ENCODE assay signal across 22 cellular contexts in genomic region chr2:149924549-149925213, GRCh38.
DNase-seq lines count a peak whose midpoint lies in the region; ATAC-seq, FAIRE-seq and TF ChIP-seq lines count a peak whose summit lies in the region.
"Had no signal": no experiment of that assay in that cellular context is flagged by ENCODE, and none has a peak within 500 bp of the region (broad histone marks: within the 10 kb centered on the region; RNA-seq: fewer than 3 reads in every experiment).

No MANE protein-coding gene starts in this region.

- DNase-seq in A549 (ENCODE audit: low read depth in 1 of 2, low spot score in 1 of 2) (peak in 1 of 2 experiments; percentile 10), GM23248 (peak; percentile 36), PC-9 (no peak), epithelial cell of proximal tubule (ENCODE audit: low read depth) (peak; percentile 12), HAP-1 (ENCODE audit: low spot score in 2 of 2) (no peak), HuH-7 (ENCODE audit: low spot score) (no peak), SW480 (ENCODE audit: low spot score) (no peak), SIG-M5 (lab: John Stamatoyannopoulos, UW) (no peak)
- DNase-seq: 8988T; CD8-positive, alpha-beta memory T cell; DND-41; KG1; NCI-H1048; NCI-H146; NCI-H2081 treated with DMSO at 0.1 percent for 48 hours; NCI-H2227 treated with DMSO at 0.1 percent for 48 hours; NCI-H524; Peyer's patch; SHP77 had no signal

- H3F3A ChIP-seq in GM23248 (ENCODE audit: insufficient read depth): peaks cover 12% of the 10 kb centered on the region
- H3F3A ChIP-seq in PC-9 (ENCODE audit: insufficient read depth, low read depth): no peaks in the 10 kb centered on the region

- no peaks in the 10 kb centered on the region for H3K27me3 ChIP-seq in GM23248 (replicated peaks; ENCODE audit: insufficient read depth)
- H3K27me3 ChIP-seq in PC-9 (ENCODE audit: insufficient read depth, low read depth): no peaks in the 10 kb centered on the region
- no peaks in the 10 kb centered on the region for H3K27me3 ChIP-seq in HAP-1 (ENCODE audit: low read depth)
- H3K27me3 ChIP-seq: BLaER1 treated with 17β-estradiol and CSF1 and Interleukin-3, amounts not matched to agents 10 nM and 100 nM; Peyer's patch had no signal

- FAIRE-seq in A549 (lab: Jason Lieb, UNC): no peak
- FAIRE-seq: H1 had no signal

- no peak for TF ChIP-seq POLR2A in A549 (IDR thresholded peaks at IDR 0.05; ENCODE audit: low read length)

- POLR2A ChIA-PET in A549 (lab: Yijun Ruan, JAX) (no interaction called here), PC-9 (lab: Charles Lee; ENCODE audit: unreplicated experiment) (no interaction called here)

- whole genome bisulfite sequencing in A549 (ENCODE audit: missing lambda C conversion rate): 45% methylated on average over 3 of the region's 3 CpGs
- 89% methylated on average over 3 of the region's 3 CpGs for WGBS in GM23248 (ENCODE audit: low coverage in 1 of 2, low lambda C conversion rate in 2 of 2, missing lambda C conversion rate in 2 of 2), 2 experiments

- H3K4me2 ChIP-seq in A549 (peak overlapping the region; percentile 69), GM23248 (ENCODE audit: unreplicated experiment) (no peak overlapping the region), PC-9 (no peak overlapping the region)

- H3K4me3 ChIP-seq in A549 (no peak overlapping the region), GM23248 (no peak overlapping the region), PC-9 (no peak overlapping the region), epithelial cell of proximal tubule (ENCODE audit: low read depth, low read length) (no peak overlapping the region), HAP-1 (no peak overlapping the region)
- H3K4me3 ChIP-seq: BLaER1 treated with 17β-estradiol and CSF1 and Interleukin-3, amounts not matched to agents 10 nM and 100 nM; Peyer's patch had no signal

- H2AFZ ChIP-seq in GM23248 (no peak overlapping the region), PC-9 (no peak overlapping the region)

- BruUV-seq in PC-9 (replicated peaks; lab: Mats Ljungman, UMichigan): no TSS peak

- no peaks in the 10 kb centered on the region for H3K9me2 ChIP-seq in GM23248 (ENCODE audit: insufficient read depth)
- no peaks in the 10 kb centered on the region for H3K9me2 ChIP-seq in PC-9 (ENCODE audit: insufficient read depth)

- in situ Hi-C loops in GM23248 (cut with MboI) (no loop called here), HAP-1 (cut with MboI; ENCODE audit: low sequenced_read_pairs) (no loop called here)

- intact Hi-C loops in PC-9 (cut with micrococcal nuclease; ENCODE audit: unreplicated experiment): no loop called here

- H3K36me3 ChIP-seq in GM23248 (ENCODE audit: low read depth): no peaks in the 10 kb centered on the region
- H3K36me3 ChIP-seq in PC-9 (ENCODE audit: low read depth): no peaks in the 10 kb centered on the region
- no peaks in the 10 kb centered on the region for H3K36me3 ChIP-seq in HAP-1 (replicated peaks)
- H3K36me3 ChIP-seq: BLaER1 treated with 17β-estradiol and CSF1 and Interleukin-3, amounts not matched to agents 10 nM and 100 nM; Peyer's patch had no signal

- 0 out of 2 replicates have a peak overlapping the region, but pooled peaks have one; percentile 3 for H3K9ac ChIP-seq in GM23248
- H3K9ac ChIP-seq: BLaER1 treated with 17β-estradiol and CSF1 and Interleukin-3, amounts not matched to agents 10 nM and 100 nM had no signal

- no peak for TF ChIP-seq RAD21 in A549 (conservative IDR thresholded peaks at IDR 0.05 in 1 of 2, IDR thresholded peaks at IDR 0.05 in 1 of 2)

- H4K20me1 ChIP-seq in GM23248 (ENCODE audit: insufficient read depth): no peaks in the 10 kb centered on the region
- H4K20me1 ChIP-seq in PC-9 (ENCODE audit: insufficient read depth): no peaks in the 10 kb centered on the region
- H4K20me1 ChIP-seq: BLaER1 treated with 17β-estradiol and CSF1 and Interleukin-3, amounts not matched to agents 10 nM and 100 nM had no signal

- TF ChIP-seq CTCF in A549 (IDR thresholded peaks at IDR 0.05) (no peak), PC-9 (conservative IDR thresholded peaks at IDR 0.05) (no peak), epithelial cell of proximal tubule (conservative IDR thresholded peaks at IDR 0.05; ENCODE audit: low read depth, low read length) (no peak)

- CTCF ChIA-PET in A549 (lab: Yijun Ruan, JAX): interaction anchor here (1.0 kb wide), 1 partner anchor 14 kb away, joined by 3 read pairs; no protein-coding TSS in a partner anchor
- CTCF ChIA-PET in PC-9 (lab: Charles Lee): no interaction called here

- peak in 1 of 2 experiments; percentile 53; a peak in 3 of 6 replicates for ATAC-seq in A549
- ATAC-seq: SK-N-SH treated with all-trans-retinoic acid at 6 μM for 48 hours had no signal

- no peak for TF ChIP-seq EP300 in A549 (IDR thresholded peaks at IDR 0.05)

- H3K79me2 ChIP-seq in GM23248 (ENCODE audit: insufficient read depth): no peaks in the 10 kb centered on the region
- H3K79me2 ChIP-seq in PC-9 (ENCODE audit: low read depth): no peaks in the 10 kb centered on the region

- H3K27ac ChIP-seq in A549: peak overlapping the region; percentile 60 to 81
- peak overlapping the region; percentile 23 for H3K27ac ChIP-seq in GM23248
- H3K27ac ChIP-seq in PC-9: peak overlapping the region; percentile 29; the same call in 1 of the 2 replicates
- H3K27ac ChIP-seq: BLaER1 treated with 17β-estradiol and CSF1 and Interleukin-3, amounts not matched to agents 10 nM and 100 nM; Peyer's patch had no signal

- H3K9me3 ChIP-seq in A549: peaks cover 13% of the 10 kb centered on the region; the same call in 1 of the 3 replicates
- no peaks in the 10 kb centered on the region for H3K9me3 ChIP-seq in GM23248 (ENCODE audit: low read depth)
- H3K9me3 ChIP-seq in PC-9 (ENCODE audit: insufficient read depth, low read depth): no peaks in the 10 kb centered on the region
- no peaks in the 10 kb centered on the region for H3K9me3 ChIP-seq in HAP-1
- H3K9me3 ChIP-seq: Peyer's patch had no signal

- H3K4me1 ChIP-seq in A549 (peaks cover 26% of the 10 kb centered on the region), GM23248 (ENCODE audit: insufficient read depth) (peaks cover 14% of the 10 kb centered on the region), PC-9 (replicated peaks; ENCODE audit: insufficient read depth) (no peaks in the 10 kb centered on the region), HAP-1 (no peaks in the 10 kb centered on the region)
- H3K4me1 ChIP-seq: Peyer's patch had no signal

TF ChIP-seq in A549, 52 proteins besides CTCF, POLR2A, EP300 and RAD21:
- TF ChIP-seq FOSL2 (IDR thresholded peaks at IDR 0.05): no peak
- TF ChIP-seq FOSL2 (CRISPR knock-in tag; IDR thresholded peaks at IDR 0.05): peak; percentile 54
- TF ChIP-seq BCL3 (IDR thresholded peaks at IDR 0.05): no peak

Comparison
In these comparisons a context has a peak if more than half of its experiments do, and no peak if none do; other contexts are left out.
1. DNase-seq: peak in GM23248 (single experiment) and epithelial cell of proximal tubule (single experiment); none in PC-9 (0 of 2), HAP-1 (0 of 2), HuH-7 (single experiment), SW480 (single experiment) and SIG-M5 (single experiment).
2. Peak in every context shown above with its lines, with median percentiles within 50 percentile points of each other: H3K27ac ChIP-seq.